ENCODE assay signal across 8 cellular contexts in genomic region chr14:75660630-75661498, GRCh38. TPM values are rescaled to one million over a fixed set of nuclear protein-coding genes. Genes with fewer than 3 reads are reported as not detected.
DNase-seq lines count a peak whose midpoint lies in the region; ATAC-seq lines count a peak whose summit lies in the region.

ERG28 (minus strand) TSS chr14:75660876; CDS start chr14:75657502, 3,374 bp downstream.
A gene with protein sequence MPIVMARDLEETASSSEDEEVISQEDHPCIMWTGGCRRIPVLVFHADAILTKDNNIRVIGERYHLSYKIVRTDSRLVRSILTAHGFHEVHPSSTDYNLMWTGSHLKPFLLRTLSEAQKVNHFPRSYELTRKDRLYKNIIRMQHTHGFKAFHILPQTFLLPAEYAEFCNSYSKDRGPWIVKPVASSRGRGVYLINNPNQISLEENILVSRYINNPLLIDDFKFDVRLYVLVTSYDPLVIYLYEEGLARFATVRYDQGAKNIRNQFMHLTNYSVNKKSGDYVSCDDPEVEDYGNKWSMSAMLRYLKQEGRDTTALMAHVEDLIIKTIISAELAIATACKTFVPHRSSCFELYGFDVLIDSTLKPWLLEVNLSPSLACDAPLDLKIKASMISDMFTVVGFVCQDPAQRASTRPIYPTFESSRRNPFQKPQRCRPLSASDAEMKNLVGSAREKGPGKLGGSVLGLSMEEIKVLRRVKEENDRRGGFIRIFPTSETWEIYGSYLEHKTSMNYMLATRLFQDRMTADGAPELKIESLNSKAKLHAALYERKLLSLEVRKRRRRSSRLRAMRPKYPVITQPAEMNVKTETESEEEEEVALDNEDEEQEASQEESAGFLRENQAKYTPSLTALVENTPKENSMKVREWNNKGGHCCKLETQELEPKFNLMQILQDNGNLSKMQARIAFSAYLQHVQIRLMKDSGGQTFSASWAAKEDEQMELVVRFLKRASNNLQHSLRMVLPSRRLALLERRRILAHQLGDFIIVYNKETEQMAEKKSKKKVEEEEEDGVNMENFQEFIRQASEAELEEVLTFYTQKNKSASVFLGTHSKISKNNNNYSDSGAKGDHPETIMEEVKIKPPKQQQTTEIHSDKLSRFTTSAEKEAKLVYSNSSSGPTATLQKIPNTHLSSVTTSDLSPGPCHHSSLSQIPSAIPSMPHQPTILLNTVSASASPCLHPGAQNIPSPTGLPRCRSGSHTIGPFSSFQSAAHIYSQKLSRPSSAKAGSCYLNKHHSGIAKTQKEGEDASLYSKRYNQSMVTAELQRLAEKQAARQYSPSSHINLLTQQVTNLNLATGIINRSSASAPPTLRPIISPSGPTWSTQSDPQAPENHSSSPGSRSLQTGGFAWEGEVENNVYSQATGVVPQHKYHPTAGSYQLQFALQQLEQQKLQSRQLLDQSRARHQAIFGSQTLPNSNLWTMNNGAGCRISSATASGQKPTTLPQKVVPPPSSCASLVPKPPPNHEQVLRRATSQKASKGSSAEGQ (N-terminal part only) (plus strand): TSS chr14:75661246. CDS start chr14:75663150, 1,904 bp downstream.

- peak within 1 kb of the TSS; percentile 91 for H3K4me3 Mint-ChIP-seq in dendritic cell treated with granulocyte-macrophage colony-stimulating factor and Interleukin-4, amounts not matched to agents 40 ng/mL and 50 ng/mL, for 4 days

- intact Hi-C loops in dendritic cell treated with granulocyte-macrophage colony-stimulating factor and Interleukin-4, amounts not matched to agents 40 ng/mL and 50 ng/mL, for 4 days (cut with micrococcal nuclease) = no loop called here

- H3K36me3 Mint-ChIP-seq in dendritic cell treated with granulocyte-macrophage colony-stimulating factor and Interleukin-4, amounts not matched to agents 40 ng/mL and 50 ng/mL, for 4 days (ENCODE audit: low read depth) = peaks cover 33% of the 10 kb centered on the region

- H3K9me3 Mint-ChIP-seq in dendritic cell treated with granulocyte-macrophage colony-stimulating factor and Interleukin-4, amounts not matched to agents 40 ng/mL and 50 ng/mL, for 4 days = no peaks in the 10 kb centered on the region

- H3K4me1 Mint-ChIP-seq in dendritic cell treated with granulocyte-macrophage colony-stimulating factor and Interleukin-4, amounts not matched to agents 40 ng/mL and 50 ng/mL, for 4 days (ENCODE audit: low read depth) = peaks cover 20% of the 10 kb centered on the region

- peak within 1 kb of the TSS; percentile 84 for H3K27ac Mint-ChIP-seq in dendritic cell treated with granulocyte-macrophage colony-stimulating factor and Interleukin-4, amounts not matched to agents 40 ng/mL and 50 ng/mL, for 4 days

- ATAC-seq in GM19372 (IDR thresholded peaks at IDR 0.05; ENCODE audit: low read depth, unreplicated experiment) (peak; percentile 98), HG03558 (IDR thresholded peaks at IDR 0.05; ENCODE audit: extremely low read depth, unreplicated experiment) (peak; percentile 95), left lobe of liver (peak; percentile 89)

- no peaks in the 10 kb centered on the region for H3K27me3 Mint-ChIP-seq in dendritic cell treated with granulocyte-macrophage colony-stimulating factor and Interleukin-4, amounts not matched to agents 40 ng/mL and 50 ng/mL, for 4 days

- DNase-seq in C1 segment of cervical spinal cord (lab: John Stamatoyannopoulos, UW) (peak; percentile 68 to 100 (median 98)), NCI-H748 treated with DMSO at 0.1 percent for 48 hours (lab: John Stamatoyannopoulos, UW) (peak; percentile 98), left lobe of liver (ENCODE audit: low spot score) (peak; percentile 98)
- DNase-seq in activated CD4-positive, alpha-beta T cell treated with anti-CD3 and anti-CD28 coated beads, Interleukin-2, amount 50 U/mL, for 24 hours (ENCODE audit: low read depth in 1 of 2, low spot score in 1 of 2) = peak; percentile 92 to 97
- peak; percentile 93 for DNase-seq in stimulated activated CD4-positive, alpha-beta T cell treated with anti-CD3 and anti-CD28 coated beads, Interleukin-2, amount 100 ng/mL, for 4 hours (ENCODE audit: low read depth)

RNA-seq across cellular contexts. Expression of gene ERG28, which starts in this region (rescaled TPM):
- total RNA-seq in left lobe of liver = 17.9 TPM

RNA-seq across cellular contexts. Expression of the second gene that starts in this region (rescaled TPM):
- 9.5 TPM for total RNA-seq in left lobe of liver

Comparison
In these comparisons a context has a peak if more than half of its experiments do, and no peak if none do; other contexts are left out.
1. Peak in every context shown above with its lines: DNase-seq and ATAC-seq.